In genomic region chr13:95201814-95202521, GRCh38 we compare ENCODE assay signal across 23 cellular contexts.
DNase-seq lines count a peak whose midpoint lies in the region; ATAC-seq, FAIRE-seq and TF ChIP-seq lines count a peak whose summit lies in the region.
"Had no signal": no experiment of that assay in that cellular context is flagged by ENCODE, and none has a peak within 500 bp of the region (broad histone marks: within the 10 kb centered on the region; RNA-seq: fewer than 3 reads in every experiment).

No MANE protein-coding gene starts in this region.

- no peaks in the 10 kb centered on the region for H3K27me3 ChIP-seq in hepatocyte
- H3K27me3 ChIP-seq: uterus had no signal

- peaks cover 55% of the 10 kb centered on the region for H3K36me3 Mint-ChIP-seq in activated CD4-positive, alpha-beta T cell treated with anti-CD3 and anti-CD28 coated beads for 36 hours (ENCODE audit: low read depth)
- H3K36me3 Mint-ChIP-seq: natural killer cell treated with Interleukin-12 subunit alpha and Interleukin-12 subunit beta and Interleukin-15 and Interleukin-18, amount 100 ng/mL, for 72 hours had no signal

- no peaks in the 10 kb centered on the region for H3K9me3 ChIP-seq in hepatocyte (ENCODE audit: low read depth)
- H3K9me3 ChIP-seq: uterus had no signal

- peaks cover 2% of the 10 kb centered on the region for H3K4me1 Mint-ChIP-seq in activated CD4-positive, alpha-beta T cell treated with anti-CD3 and anti-CD28 coated beads for 36 hours
- H3K4me1 Mint-ChIP-seq: activated CD4-positive, alpha-beta memory T cell treated with anti-CD3 and anti-CD28 coated beads, Interleukin-2, amount 10 ng/mL, durations not matched to agents 7 days and 5 days had no signal

- no peak overlapping the region for H2AFZ ChIP-seq in hepatocyte

- H3K27me3 Mint-ChIP-seq in activated CD4-positive, alpha-beta T cell treated with anti-CD3 and anti-CD28 coated beads for 36 hours = no peaks in the 10 kb centered on the region
- H3K27me3 Mint-ChIP-seq: activated CD4-positive, alpha-beta memory T cell treated with anti-CD3 and anti-CD28 coated beads, Interleukin-2, amount 10 ng/mL, durations not matched to agents 7 days and 5 days; IgD-negative memory B cell; natural killer cell treated with Interleukin-12 subunit alpha and Interleukin-12 subunit beta and Interleukin-15 and Interleukin-18, amount 100 ng/mL, for 72 hours; progenitor cell of endocrine pancreas had no signal

- no peaks in the 10 kb centered on the region for H3K36me3 ChIP-seq in hepatocyte (replicated peaks; ENCODE audit: insufficient read depth, low read depth)
- H3K36me3 ChIP-seq: uterus had no signal

- no peaks in the 10 kb centered on the region for H3K9me2 ChIP-seq in hepatocyte (replicated peaks; ENCODE audit: insufficient read depth)

- no peak overlapping the region for H3K4me2 ChIP-seq in hepatocyte

- 81% methylated on average over 9 of the region's 9 CpGs for WGBS in hepatocyte (ENCODE audit: low lambda C conversion rate, missing lambda C conversion rate)

- H3K4me1 ChIP-seq in hepatocyte (ENCODE audit: insufficient read depth) = peaks cover 4% of the 10 kb centered on the region
- H3K4me1 ChIP-seq: uterus had no signal

- H3K27ac Mint-ChIP-seq in activated CD4-positive, alpha-beta T cell treated with anti-CD3 and anti-CD28 coated beads for 36 hours = peak overlapping the region; percentile 10
- H3K27ac Mint-ChIP-seq: activated CD4-positive, alpha-beta memory T cell treated with anti-CD3 and anti-CD28 coated beads, Interleukin-2, amount 10 ng/mL, durations not matched to agents 7 days and 5 days; IgD-negative memory B cell; natural killer cell treated with Interleukin-12 subunit alpha and Interleukin-12 subunit beta and Interleukin-15 and Interleukin-18, amount 100 ng/mL, for 72 hours; progenitor cell of endocrine pancreas had no signal

- H3K4me3 Mint-ChIP-seq in activated CD4-positive, alpha-beta T cell treated with anti-CD3 and anti-CD28 coated beads for 36 hours = no peak overlapping the region
- H3K4me3 Mint-ChIP-seq: activated CD4-positive, alpha-beta memory T cell treated with anti-CD3 and anti-CD28 coated beads, Interleukin-2, amount 10 ng/mL, durations not matched to agents 7 days and 5 days; IgD-negative memory B cell; natural killer cell treated with Interleukin-12 subunit alpha and Interleukin-12 subunit beta and Interleukin-15 and Interleukin-18, amount 100 ng/mL, for 72 hours had no signal

- no peak overlapping the region for H3K4me3 ChIP-seq in hepatocyte
- H3K4me3 ChIP-seq: lung, uterus had no signal

- peaks cover 9% of the 10 kb centered on the region for H3K9me3 Mint-ChIP-seq in activated CD4-positive, alpha-beta T cell treated with anti-CD3 and anti-CD28 coated beads for 36 hours (ENCODE audit: low read depth)
- H3K9me3 Mint-ChIP-seq: IgD-negative memory B cell; natural killer cell treated with Interleukin-12 subunit alpha and Interleukin-12 subunit beta and Interleukin-15 and Interleukin-18, amount 100 ng/mL, for 72 hours had no signal

- no peak for TF ChIP-seq CTCF in hepatocyte (IDR thresholded peaks at IDR 0.05; ENCODE audit: poor library complexity)

- intact Hi-C loops in activated CD4-positive, alpha-beta T cell treated with anti-CD3 and anti-CD28 coated beads for 36 hours (cut with DNase I, micrococcal nuclease) = no loop called here

- peak overlapping the region; percentile 40 for H3K27ac ChIP-seq in hepatocyte
- H3K27ac ChIP-seq: HL-60, uterus had no signal

- FAIRE-seq in GM19239 (lab: Jason Lieb, UNC) = no peak
- FAIRE-seq: A204.1, G401.6, islet of Langerhans had no signal

- DNase-seq in activated CD4-positive, alpha-beta T cell treated with anti-CD3 and anti-CD28 coated beads for 36 hours = no peak
- no peak for DNase-seq in activated CD4-positive, alpha-beta T cell treated with anti-CD3 and anti-CD28 coated beads for 1 hour
- peak; percentile 48 for DNase-seq in amniotic epithelial cell (ENCODE audit: low read depth)
- DNase-seq in hepatocyte (ENCODE audit: low spot score) = no peak
- peak; percentile 64 for DNase-seq in ureter (ENCODE audit: low spot score)
- no peak for DNase-seq in NCI-H146 treated with DMSO at 0.1 percent for 48 hours (lab: John Stamatoyannopoulos, UW; ENCODE audit: unreplicated experiment)
- DNase-seq in stimulated activated naive CD4-positive, alpha-beta T cell treated with Interleukin-2 at 50 U/mL for 16 hours (lab: John Stamatoyannopoulos, UW) = no peak
- DNase-seq in GM19239 (ENCODE audit: insufficient read length, low spot score) = no peak
- DNase-seq: activated CD4-positive, alpha-beta memory T cell treated with anti-CD3 and anti-CD28 coated beads, Interleukin-2, amount 10 ng/mL, durations not matched to agents 7 days and 5 days; activated naive CD4-positive, alpha-beta T cell; DMS 273 treated with DMSO at 0.1 percent for 48 hours; effector CD4-positive, alpha-beta T cell; MM.1S; NCI-H510A; uterus had no signal

- no peaks in the 10 kb centered on the region for H4K20me1 ChIP-seq in hepatocyte (ENCODE audit: insufficient read depth, poor library complexity, severe bottlenecking)

- POLR2A ChIA-PET in activated CD4-positive, alpha-beta T cell treated with anti-CD3 and anti-CD28 coated beads for 36 hours (lab: Charles Lee) = no interaction called here

- H3K79me2 ChIP-seq in hepatocyte = no peaks in the 10 kb centered on the region

- CTCF ChIA-PET in activated CD4-positive, alpha-beta T cell treated with anti-CD3 and anti-CD28 coated beads for 36 hours (lab: Charles Lee) = interaction anchor here (1.1 to 2.0 kb wide), 2 partner anchors 10 to 90 kb away, joined by 3 to 6 read pairs; no protein-coding TSS in a partner anchor

- ATAC-seq in activated CD4-positive, alpha-beta T cell treated with anti-CD3 and anti-CD28 coated beads for 36 hours = no peak

Comparison
In these comparisons a context has a peak if more than half of its experiments do, and no peak if none do; other contexts are left out.
1. DNase-seq: peak in amniotic epithelial cell (single experiment) and ureter (single experiment); none in activated CD4-positive, alpha-beta T cell treated with anti-CD3 and anti-CD28 coated beads for 36 hours (single experiment), activated CD4-positive, alpha-beta T cell treated with anti-CD3 and anti-CD28 coated beads for 1 hour (single experiment), hepatocyte (single experiment), NCI-H146 treated with DMSO at 0.1 percent for 48 hours (single experiment), stimulated activated naive CD4-positive, alpha-beta T cell treated with Interleukin-2 at 50 U/mL for 16 hours (single experiment) and GM19239 (single experiment).